24 cellular contexts compared by ENCODE assay signal in genomic region chr14:101125313-101125712, GRCh38.
DNase-seq lines count a peak whose midpoint lies in the region; ATAC-seq and TF ChIP-seq lines count a peak whose summit lies in the region.
"Had no signal": no experiment of that assay in that cellular context is flagged by ENCODE, and none has a peak within 500 bp of the region (broad histone marks: within the 10 kb centered on the region; RNA-seq: fewer than 3 reads in every experiment).

No MANE protein-coding gene starts in this region.

- peak; percentile 3 for DNase-seq in activated T-cell treated with anti-CD3 and anti-CD28 coated beads, Interleukin-2, amount 50 U/mL, for 4 hours
- DNase-seq in activated T-cell treated with anti-CD3 and anti-CD28 coated beads for 4 hours: no peak
- peak; percentile 8 for DNase-seq in omental fat pad (ENCODE audit: low spot score)
- peak; percentile 5 for DNase-seq in stimulated activated CD8-positive, alpha-beta memory T cell treated with anti-CD3 and anti-CD28 coated beads, Interleukin-4, amount 100 ng/mL, for 48 hours
- DNase-seq in T-cell: no peak
- no peak for DNase-seq in NCI-H1436 treated with DMSO at 0.1 percent for 48 hours (lab: John Stamatoyannopoulos, UW)
- DNase-seq: 8988T; ACHN; CD4-positive, CD25-positive, alpha-beta regulatory T cell; DMS153; DND-41; GOT3; Karpas-422; NCI-H1092; NCI-H1417 treated with DMSO at 0.1 percent for 48 hours; NCI-H187; NCI-H2081 treated with DMSO at 0.1 percent for 48 hours; NCI-H2171; NCI-H226; NCI-H510A; NCI-H69; SHP77 had no signal

- peaks cover 5% of the 10 kb centered on the region for H3K9me3 Mint-ChIP-seq in activated T-cell treated with anti-CD3 and anti-CD28 coated beads, Interleukin-2, amount 50 U/mL, for 4 hours
- H3K9me3 Mint-ChIP-seq in nephron (no peaks in the 10 kb centered on the region), T-cell (peaks cover 3 to 5% (median 5%) of the 10 kb centered on the region in 3 donors)

- POLR2A ChIA-PET in T-cell (lab: Charles Lee): no interaction called here

- CTCF ChIA-PET in T-cell (lab: Charles Lee): no interaction called here

- no peak for ATAC-seq in activated T-cell treated with anti-CD3 and anti-CD28 coated beads, Interleukin-2, amount 50 U/mL, for 4 hours
- no peak for ATAC-seq in omental fat pad (ENCODE audit: low FRiP score)
- ATAC-seq in T-cell (replicated peaks in 1 of 4): no peak
- ATAC-seq in GM19397 (IDR thresholded peaks at IDR 0.05; ENCODE audit: unreplicated experiment): no peak

- TF ChIP-seq CTCF in nephron (IDR thresholded peaks at IDR 0.05; ENCODE audit: unreplicated experiment in 3 of 3): no peak
- TF ChIP-seq CTCF in omental fat pad (IDR thresholded peaks at IDR 0.05): no peak

- H3K27me3 Mint-ChIP-seq in activated T-cell treated with anti-CD3 and anti-CD28 coated beads, Interleukin-2, amount 50 U/mL, for 4 hours (ENCODE audit: low read depth): peaks cover 12% of the 10 kb centered on the region
- H3K27me3 Mint-ChIP-seq in nephron (ENCODE audit: low read depth): peaks cover 9% of the 10 kb centered on the region
- peaks cover 17 to 34% of the 10 kb centered on the region in 2 donors for H3K27me3 Mint-ChIP-seq in T-cell

- H3K36me3 Mint-ChIP-seq in activated T-cell treated with anti-CD3 and anti-CD28 coated beads, Interleukin-2, amount 50 U/mL, for 4 hours (ENCODE audit: insufficient read depth): no peaks in the 10 kb centered on the region
- H3K36me3 Mint-ChIP-seq in nephron (ENCODE audit: low read depth): no peaks in the 10 kb centered on the region
- no peaks in the 10 kb centered on the region for H3K36me3 Mint-ChIP-seq in T-cell
- H3K36me3 Mint-ChIP-seq: CD4-positive, CD25-positive, alpha-beta regulatory T cell had no signal

- peak overlapping the region in 2 of 3 experiments; percentile 56 to 93 for H3K27ac Mint-ChIP-seq in nephron
- H3K27ac Mint-ChIP-seq in T-cell: no peak overlapping the region

- H3K4me1 Mint-ChIP-seq in activated T-cell treated with anti-CD3 and anti-CD28 coated beads, Interleukin-2, amount 50 U/mL, for 4 hours (ENCODE audit: low read depth): peaks cover 7% of the 10 kb centered on the region
- H3K4me1 Mint-ChIP-seq in nephron: peaks cover 76% of the 10 kb centered on the region
- peaks cover 12 to 17% (median 14%) of the 10 kb centered on the region in 3 donors for H3K4me1 Mint-ChIP-seq in T-cell

- no peak overlapping the region for H3K4me3 Mint-ChIP-seq in activated T-cell treated with anti-CD3 and anti-CD28 coated beads, Interleukin-2, amount 50 U/mL, for 4 hours
- no peak overlapping the region for H3K4me3 Mint-ChIP-seq in nephron
- H3K4me3 Mint-ChIP-seq in T-cell: no peak overlapping the region
- H3K4me3 Mint-ChIP-seq: CD4-positive, CD25-positive, alpha-beta regulatory T cell had no signal

Comparison
In these comparisons a context has a peak if more than half of its experiments do, and no peak if none do; other contexts are left out.
1. DNase-seq: peak in activated T-cell treated with anti-CD3 and anti-CD28 coated beads, Interleukin-2, amount 50 U/mL, for 4 hours (single experiment), omental fat pad (single experiment) and stimulated activated CD8-positive, alpha-beta memory T cell treated with anti-CD3 and anti-CD28 coated beads, Interleukin-4, amount 100 ng/mL, for 48 hours (single experiment); none in activated T-cell treated with anti-CD3 and anti-CD28 coated beads for 4 hours (single experiment), T-cell (0 of 34) and NCI-H1436 treated with DMSO at 0.1 percent for 48 hours (single experiment).
2. H3K27ac Mint-ChIP-seq: peak in nephron (2 of 3); none in T-cell (0 of 2).